Comparison of ENCODE assay signal across 22 cellular contexts in genomic region chr15:82944840-82945239, GRCh38. TPM values are rescaled to one million over a fixed set of nuclear protein-coding genes. Genes with fewer than 3 reads are reported as not detected.
DNase-seq lines count a peak whose midpoint lies in the region; ATAC-seq lines count a peak whose summit lies in the region.
"Had no signal": no experiment of that assay in that cellular context is flagged by ENCODE, and none has a peak within 500 bp of the region (broad histone marks: within the 10 kb centered on the region; RNA-seq: fewer than 3 reads in every experiment).

No MANE protein-coding gene starts in this region.

- intact Hi-C loops in dendritic cell treated with granulocyte-macrophage colony-stimulating factor and Interleukin-4, amounts not matched to agents 40 ng/mL and 50 ng/mL, for 4 days (cut with micrococcal nuclease): no loop called here
- intact Hi-C loops in Right ventricle myocardium superior (cut with DNase I): no loop called here

- peaks cover 34% of the 10 kb centered on the region for H3K36me3 Mint-ChIP-seq in dendritic cell treated with granulocyte-macrophage colony-stimulating factor and Interleukin-4, amounts not matched to agents 40 ng/mL and 50 ng/mL, for 4 days (ENCODE audit: low read depth)

- H3K4me1 Mint-ChIP-seq in dendritic cell treated with granulocyte-macrophage colony-stimulating factor and Interleukin-4, amounts not matched to agents 40 ng/mL and 50 ng/mL, for 4 days (ENCODE audit: low read depth): peaks cover 68% of the 10 kb centered on the region
- H3K4me1 Mint-ChIP-seq: T-helper 17 cell had no signal

- DNase-seq in DMS79 treated with DMSO at 0.1 percent for 48 hours (lab: John Stamatoyannopoulos, UW) (peak; percentile 52), NOMO-1 (lab: John Stamatoyannopoulos, UW; ENCODE audit: unreplicated experiment in 2 of 2) (peak; percentile 52 to 88), renal cortical epithelial cell (ENCODE audit: low read depth) (peak; percentile 99), middle frontal gyrus (ENCODE audit: extremely low spot score, low spot score) (no peak), foreskin melanocyte (no peak), Right ventricle myocardium superior (no peak)
- DNase-seq: activated naive CD4-positive, alpha-beta T cell treated with Interleukin-2 at 50 U/mL for 16 hours; DND-41; effector CD4-positive, alpha-beta T cell; foreskin fibroblast; lower lobe of right lung; NCI-H1105; NCI-H2171; NCI-H82; SHP77; substantia nigra; T-helper 17 cell had no signal

- peak overlapping the region; percentile 18 for H3K4me3 Mint-ChIP-seq in dendritic cell treated with granulocyte-macrophage colony-stimulating factor and Interleukin-4, amounts not matched to agents 40 ng/mL and 50 ng/mL, for 4 days
- H3K4me3 Mint-ChIP-seq: B cell, GM23338, nephron, T-helper 17 cell had no signal

- peak overlapping the region; percentile 11 for H3K27ac Mint-ChIP-seq in dendritic cell treated with granulocyte-macrophage colony-stimulating factor and Interleukin-4, amounts not matched to agents 40 ng/mL and 50 ng/mL, for 4 days
- H3K27ac Mint-ChIP-seq: B cell, GM23338, nephron, T-helper 17 cell had no signal

- no peaks in the 10 kb centered on the region for H3K9me3 Mint-ChIP-seq in dendritic cell treated with granulocyte-macrophage colony-stimulating factor and Interleukin-4, amounts not matched to agents 40 ng/mL and 50 ng/mL, for 4 days
- H3K9me3 Mint-ChIP-seq: GM23338, nephron had no signal

- no peaks in the 10 kb centered on the region for H3K27me3 Mint-ChIP-seq in dendritic cell treated with granulocyte-macrophage colony-stimulating factor and Interleukin-4, amounts not matched to agents 40 ng/mL and 50 ng/mL, for 4 days

- no peak for ATAC-seq in activated CD4-positive, CD25-positive, alpha-beta regulatory T cell treated with anti-CD3 and anti-CD28 coated beads, Interleukin-2, amount 50 U/mL, for 24 hours
- no peak for ATAC-seq in Right ventricle myocardium superior (ENCODE audit: poor library complexity)
- ATAC-seq: GM23338, lower lobe of right lung, T-helper 17 cell had no signal

RNA-seq across cellular contexts. Expression of gene HOMER2, which starts 7.7 kb away (rescaled TPM):
- 56.6 and 58.9 TPM in 2 replicates for total RNA-seq in renal cortical epithelial cell
- total RNA-seq in Right ventricle myocardium superior: 55.1 TPM

RNA-seq across cellular contexts. Expression of gene RAMAC, which starts 41.2 kb away (rescaled TPM):
- total RNA-seq in renal cortical epithelial cell (41.9 and 79.2 TPM in 2 replicates), Right ventricle myocardium superior (11.8 TPM)

Comparison
In these comparisons a context has a peak if more than half of its experiments do, and no peak if none do; other contexts are left out.
1. DNase-seq: peak in DMS79 treated with DMSO at 0.1 percent for 48 hours (single experiment), NOMO-1 (2 of 2) and renal cortical epithelial cell (single experiment); none in middle frontal gyrus (single experiment), foreskin melanocyte (single experiment) and Right ventricle myocardium superior (single experiment).